ENCODE assay signal across 8 cellular contexts in the genomic region with DNA sequence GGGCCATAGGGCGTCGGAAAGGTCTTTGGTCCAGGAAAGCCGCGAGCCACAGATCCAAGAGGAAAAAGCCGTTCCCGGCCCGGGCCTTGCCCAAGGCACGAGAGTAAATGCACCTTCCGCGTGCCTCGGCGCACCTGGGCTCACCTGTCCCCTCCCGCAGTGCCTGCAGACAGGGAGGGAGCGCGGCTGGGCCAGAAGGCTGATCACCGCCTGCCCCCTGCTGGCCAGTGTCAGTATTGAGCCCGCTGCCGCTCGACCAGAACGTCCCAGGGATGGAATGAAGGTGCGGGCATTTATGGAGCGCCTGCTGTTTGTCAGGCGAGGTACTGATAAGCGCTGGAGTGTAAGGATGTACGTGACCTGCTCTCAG. TPM values are rescaled to one million over a fixed set of nuclear protein-coding genes. Genes with fewer than 3 reads are reported as not detected.
A peak's percentile ranks its signal among the peaks of the same experiment; 100 is the strongest.
DNase-seq lines count a peak whose midpoint lies in the region; ATAC-seq and TF ChIP-seq lines count a peak whose summit lies in the region.

No MANE protein-coding gene starts in this region.

- H3K4me3 ChIP-seq in spleen: peak overlapping the region; percentile 8 to 63 (median 26)

- peak overlapping the region; percentile 62 for H3K27ac ChIP-seq in caudate nucleus (ENCODE audit: low read depth, low read length)
- peak overlapping the region in 5 of 8 donors; percentile 23 to 65 (median 59) for H3K27ac ChIP-seq in spleen

- H3K4me1 ChIP-seq in spleen: peaks cover 14 to 23% (median 19%) of the 10 kb centered on the region in 6 donors

- 4 to 16% (median 4%) methylated on average over 7 to 25 of the region's 25 CpGs for WGBS in spleen, 5 donors

- peaks cover 0 to 9% (median 0%) of the 10 kb centered on the region in 7 donors for H3K27me3 ChIP-seq in spleen (replicated peaks in 1 of 7)

- ATAC-seq in HG02885 (IDR thresholded peaks at IDR 0.05; ENCODE audit: poor library complexity, unreplicated experiment) (peak; percentile 75), HG03571 (IDR thresholded peaks at IDR 0.05; ENCODE audit: unreplicated experiment) (no peak)

- DNase-seq in GM04504 (ENCODE audit: low read depth): peak; percentile 35
- DNase-seq in NCI-H2171 (lab: John Stamatoyannopoulos, UW): peak; percentile 77
- peak; percentile 68 to 82 (median 76) for DNase-seq in activated CD4-positive, CD25-positive, alpha-beta regulatory T cell (lab: John Stamatoyannopoulos, UW)
- DNase-seq in caudate nucleus (lab: John Stamatoyannopoulos, UW): peak in 56 of 61 donors; percentile 13 to 82 (median 62)
- peak; percentile 79 for DNase-seq in inferior parietal cortex (ENCODE audit: extremely low spot score)
- peak; percentile 95 for DNase-seq in spleen

- no peaks in the 10 kb centered on the region for H3K9me3 ChIP-seq in spleen

- TF ChIP-seq POLR2A in spleen (IDR thresholded peaks at IDR 0.05): no peak

- peak; percentile 93 to 99 (median 98) for TF ChIP-seq CTCF in spleen (IDR thresholded peaks at IDR 0.05 in 8 of 11, conservative IDR thresholded peaks at IDR 0.05 in 3 of 11)

- intact Hi-C loops in spleen (cut with DNase I; ENCODE audit: low total_unique reads): loop anchor here (2.0 to 10.0 kb wide), 3 partner anchors 105 to 365 kb away; no protein-coding TSS in a partner anchor

- no peaks in the 10 kb centered on the region for H3K36me3 ChIP-seq in spleen

RNA-seq across cellular contexts. Expression of a gene that starts 0.7 kb away (rescaled TPM):
- total RNA-seq in spleen: 1 to 10 TPM; 2.5 to 9.6 (median 4.4) TPM
- 1 to 10 TPM; 2.7 to 8.9 (median 4.1) TPM for polyA plus RNA-seq in spleen

RNA-seq across cellular contexts. Expression of a gene that starts 22.4 kb away (rescaled TPM):
- 10 to 100 TPM in 6 of 7 donors, 1 to 10 TPM in 1; 7.5 to 26.7 (median 19.5) TPM for total RNA-seq in spleen
- polyA plus RNA-seq in spleen: 1 to 10 TPM; 1.6 to 3.2 (median 2.6) TPM

RNA-seq across cellular contexts. Expression of a gene that starts 26.7 kb away (rescaled TPM):
- total RNA-seq in spleen: not detected
- under 1 TPM; 0.03 to 0.32 (median 0.07) TPM for polyA plus RNA-seq in spleen

Comparison
In these comparisons a context has a peak if more than half of its experiments do, and no peak if none do; other contexts are left out.
1. DNase-seq: peak in every context shown above with its lines; median percentile 95 in spleen; 79 in inferior parietal cortex; 77 in NCI-H2171; 76 in activated CD4-positive, CD25-positive, alpha-beta regulatory T cell; 62 in caudate nucleus; 35 in GM04504.